ENCODE assay signal across 21 cellular contexts in genomic region chr17:80319262-80319998, GRCh38. TPM values are rescaled to one million over a fixed set of nuclear protein-coding genes. Genes with fewer than 3 reads are reported as not detected.
A peak's percentile ranks its signal among the peaks of the same experiment; 100 is the strongest.
DNase-seq lines count a peak whose midpoint lies in the region; ATAC-seq, FAIRE-seq and TF ChIP-seq lines count a peak whose summit lies in the region.
"Had no signal": no experiment of that assay in that cellular context is flagged by ENCODE, and none has a peak within 500 bp of the region (broad histone marks: within the 10 kb centered on the region; RNA-seq: fewer than 3 reads in every experiment).

No MANE protein-coding gene starts in this region.

- H4K20me1 ChIP-seq in GM12878 (ENCODE audit: control insufficient read depth, insufficient read depth) = no peaks in the 10 kb centered on the region; the same call in 1 of the 2 replicates

- no peak overlapping the region for H2AFZ ChIP-seq in GM12878 (ENCODE audit: control insufficient read depth, low read depth, low read length)
- H2AFZ ChIP-seq: GM23248 had no signal

- no peak overlapping the region for H3K4me3 Mint-ChIP-seq in CD8-positive, alpha-beta T cell
- no peak overlapping the region for H3K4me3 Mint-ChIP-seq in Calu3 (ENCODE audit: low read depth, unreplicated experiment)
- H3K4me3 Mint-ChIP-seq: T-helper 17 cell had no signal

- H3K36me3 Mint-ChIP-seq in CD8-positive, alpha-beta T cell = peaks cover 84% of the 10 kb centered on the region
- peaks cover 78% of the 10 kb centered on the region for H3K36me3 Mint-ChIP-seq in Calu3 (ENCODE audit: insufficient read depth, unreplicated experiment)

- SMC1A ChIA-PET in GM12878 (lab: Charles Lee; ENCODE audit: uncharacterized antibody, unreplicated experiment) = no interaction called here

- RAD21 ChIA-PET in GM12878 (lab: Charles Lee; ENCODE audit: unreplicated experiment) = no interaction called here

- TF ChIP-seq RAD21 in GM12878 (IDR thresholded peaks at IDR 0.05; ENCODE audit: insufficient read depth, low read depth, low read length) = no peak

- 95% methylated on average over 22 of the region's 22 CpGs for WGBS in GM12878 (ENCODE audit: insufficient coverage, insufficient replicate concordance, low lambda C conversion rate, missing lambda C conversion rate)
- 38 to 61% (median 39%) methylated on average over 22 of the region's 22 CpGs for WGBS in psoas muscle, 3 donors

- peaks cover 10% of the 10 kb centered on the region for H3K9me3 Mint-ChIP-seq in CD8-positive, alpha-beta T cell
- no peaks in the 10 kb centered on the region for H3K9me3 Mint-ChIP-seq in Calu3 (ENCODE audit: low read depth, unreplicated experiment)

- H3K9ac ChIP-seq in GM12878 (ENCODE audit: control insufficient read depth, insufficient read depth, low read length) = no peak overlapping the region
- H3K9ac ChIP-seq: GM23248, KMS-11 had no signal

- no peak overlapping the region for H3K4me2 ChIP-seq in GM12878 (ENCODE audit: control insufficient read depth, insufficient read depth)
- H3K4me2 ChIP-seq: KMS-11 had no signal

- H3K9me3 ChIP-seq in CD8-positive, alpha-beta T cell (ENCODE audit: low read length) = no peaks in the 10 kb centered on the region
- H3K9me3 ChIP-seq in GM12878 (replicated peaks; ENCODE audit: control insufficient read depth, insufficient read depth, low read length) (no peaks in the 10 kb centered on the region), psoas muscle (no peaks in the 10 kb centered on the region)

- no peak for DNase-seq in CD8-positive, alpha-beta T cell
- no peak for DNase-seq in Calu3
- no peak for DNase-seq in GM12878 (ENCODE audit: low read depth, low spot score)
- DNase-seq in psoas muscle = no peak
- no peak for DNase-seq in GM13977 (ENCODE audit: low spot score)
- no peak for DNase-seq in islet precursor cell
- no peak for DNase-seq in superior temporal gyrus (ENCODE audit: extremely low spot score)
- DNase-seq: activated CD4-positive, alpha-beta T cell treated with anti-CD3 and anti-CD28 coated beads for 1 hour; activated CD8-positive, alpha-beta memory T cell treated with anti-CD3 and anti-CD28 coated beads for 24 hours; cerebellar nuclear complex; GM23248; hypothalamus; NCI-H1417; NCI-H2081 treated with DMSO at 0.1 percent for 48 hours; NCI-H345; small intestine; stimulated activated CD4-positive, alpha-beta T cell treated with anti-CD3 and anti-CD28 coated beads, Interleukin-2, amount 100 ng/mL, for 24 hours; T-helper 17 cell had no signal

- no peaks in the 10 kb centered on the region for H3K27me3 Mint-ChIP-seq in CD8-positive, alpha-beta T cell (ENCODE audit: low read depth)
- H3K27me3 Mint-ChIP-seq in Calu3 (ENCODE audit: unreplicated experiment) = no peaks in the 10 kb centered on the region
- H3K27me3 Mint-ChIP-seq: T-helper 17 cell had no signal

- BruUV-seq in Calu3 (replicated peaks; lab: Mats Ljungman, UMichigan) (TSS peak; percentile 14), GM12878 (replicated peaks; lab: Mats Ljungman, UMichigan) (no TSS peak)

- TF ChIP-seq EP300 in GM12878 (IDR thresholded peaks at IDR 0.05; ENCODE audit: borderline replicate concordance in 1 of 2, control insufficient read depth in 1 of 2, low read depth in 2 of 2, low read length in 2 of 2) = no peak

- no peak overlapping the region for H3K4me3 ChIP-seq in CD8-positive, alpha-beta T cell (ENCODE audit: low read depth, low read length)
- H3K4me3 ChIP-seq in GM12878 (no peak overlapping the region), psoas muscle (no peak overlapping the region)
- H3K4me3 ChIP-seq: GM23248 had no signal

- FAIRE-seq in GM12878 (lab: Jason Lieb, UNC) = no peak
- FAIRE-seq: HTR-8/SVneo, small intestine had no signal

- H3K27me3 ChIP-seq in CD8-positive, alpha-beta T cell (ENCODE audit: insufficient read depth, low read length) = no peaks in the 10 kb centered on the region
- H3K27me3 ChIP-seq in GM12878 (replicated peaks in 1 of 2; ENCODE audit: control insufficient read depth in 2 of 2, insufficient read depth in 2 of 2, low read length in 1 of 2) (no peaks in the 10 kb centered on the region), psoas muscle (ENCODE audit: insufficient read depth in 3 of 3, low read length in 2 of 3) (no peaks in the 10 kb centered on the region)

- H3K79me2 ChIP-seq in GM12878 (ENCODE audit: control insufficient read depth, insufficient read depth, low read length) = no peaks in the 10 kb centered on the region

- H3K27ac ChIP-seq in CD8-positive, alpha-beta T cell (ENCODE audit: low read depth, low read length) = no peak overlapping the region
- H3K27ac ChIP-seq in GM12878 (ENCODE audit: control insufficient read depth, insufficient read depth) (no peak overlapping the region), psoas muscle (peak overlapping the region; percentile 61)
- H3K27ac ChIP-seq: GM23248, KMS-11 had no signal

- 0 out of 2 replicates have a peak, but pooled peaks have one; percentile 22 for TF ChIP-seq POLR2A in GM12878 (IDR thresholded peaks at IDR 0.05; ENCODE audit: low read depth, low read length)

- POLR2A ChIA-PET in CD8-positive, alpha-beta T cell (lab: Charles Lee) = no interaction called here
- POLR2A ChIA-PET in GM12878 (lab: Charles Lee) = no interaction called here

- H3K27ac Mint-ChIP-seq in CD8-positive, alpha-beta T cell = peak overlapping the region; percentile 41
- no peak overlapping the region for H3K27ac Mint-ChIP-seq in Calu3 (ENCODE audit: unreplicated experiment)
- H3K27ac Mint-ChIP-seq: T-helper 17 cell had no signal

- no peaks in the 10 kb centered on the region for H3K4me1 ChIP-seq in CD8-positive, alpha-beta T cell (ENCODE audit: insufficient read depth, low read length)
- no peaks in the 10 kb centered on the region for H3K4me1 ChIP-seq in GM12878 (ENCODE audit: control insufficient read depth, insufficient read depth, low read length)
- peaks cover 14% of the 10 kb centered on the region for H3K4me1 ChIP-seq in psoas muscle

- intact Hi-C loops in CD8-positive, alpha-beta T cell (cut with DNase I, micrococcal nuclease) = no loop called here
- intact Hi-C loops in Calu3 (cut with micrococcal nuclease; ENCODE audit: unreplicated experiment) (no loop called here), GM12878 (cut with micrococcal nuclease; ENCODE audit: unreplicated experiment) (no loop called here), psoas muscle (cut with DNase I) (no loop called here)

- no peak for TF ChIP-seq CTCF in CD8-positive, alpha-beta T cell (IDR thresholded peaks at IDR 0.05)
- TF ChIP-seq CTCF in Calu3 (IDR thresholded peaks at IDR 0.05; ENCODE audit: unreplicated experiment) = no peak
- no peak for TF ChIP-seq CTCF in GM12878 (IDR thresholded peaks at IDR 0.05 in 2 of 3, conservative IDR thresholded peaks at IDR 0.05 in 1 of 3; ENCODE audit: control insufficient read depth in 2 of 3, extremely low read depth in 1 of 3, insufficient read depth in 1 of 3, low read depth in 3 of 3, low read length in 3 of 3)
- no peak for TF ChIP-seq CTCF in psoas muscle (IDR thresholded peaks at IDR 0.05)
- no peak for TF ChIP-seq CTCF in GM13977 (IDR thresholded peaks at IDR 0.05; ENCODE audit: extremely low read depth, insufficient read depth, missing control alignments)

- peaks cover 66% of the 10 kb centered on the region for H3K36me3 ChIP-seq in CD8-positive, alpha-beta T cell (ENCODE audit: insufficient read depth, low read length)
- H3K36me3 ChIP-seq in GM12878 (ENCODE audit: control insufficient read depth in 2 of 2, insufficient read depth in 2 of 2, low read length in 1 of 2) = peaks cover 21 to 43% of the 10 kb centered on the region in 2 experiments
- H3K36me3 ChIP-seq in psoas muscle (ENCODE audit: insufficient read depth in 1 of 2, low read depth in 1 of 2) = peaks cover 2 to 77% of the 10 kb centered on the region in 2 donors

- in situ Hi-C loops in GM12878 (cut with MboI) = no loop called here
- in situ Hi-C loops in GM13977 (cut with MboI; ENCODE audit: low pct_unique_long_range_greater_than_20kb, low sequenced_read_pairs, unreplicated experiment) = no loop called here

- H3K4me1 Mint-ChIP-seq in CD8-positive, alpha-beta T cell (ENCODE audit: low read depth) = peaks cover 2% of the 10 kb centered on the region
- no peaks in the 10 kb centered on the region for H3K4me1 Mint-ChIP-seq in Calu3 (ENCODE audit: low read depth, unreplicated experiment)

- CTCF ChIA-PET in CD8-positive, alpha-beta T cell (lab: Charles Lee) = no interaction called here
- CTCF ChIA-PET in Calu3 (lab: Charles Lee) (interaction anchor here (1.0 kb wide), 1 partner anchor 13 kb away, joined by 3 read pairs; no protein-coding TSS in a partner anchor), GM12878 (lab: Yijun Ruan, JAX) (interaction anchor here (0.6 kb wide), 1 partner anchor 17 kb away, joined by 3 read pairs; no protein-coding TSS in a partner anchor)

- no peak for ATAC-seq in CD8-positive, alpha-beta T cell
- ATAC-seq in GM12878 (no peak), psoas muscle (peak; percentile 68 to 94 (median 88))
- ATAC-seq: left lobe of liver, T-helper 17 cell had no signal

TF ChIP-seq in GM12878, 131 proteins besides CTCF, POLR2A, EP300 and RAD21 (continues in another document):
- TF ChIP-seq TCF3 (IDR thresholded peaks at IDR 0.05; ENCODE audit: borderline replicate concordance, insufficient read depth, low read depth, low read length) = no peak

RNA-seq across cellular contexts. Expression of gene RNF213, which starts 58.8 kb away (rescaled TPM):
- total RNA-seq in CD8-positive, alpha-beta T cell = 100 to 1,000 TPM; 318 to 336 TPM
- total RNA-seq in Calu3 (2022) = 221 and 369 TPM in 2 replicates
- 595 and 707 TPM in 2 replicates for total RNA-seq in GM12878 (2013; cell fraction: nucleolus; rRNA removed)
- total RNA-seq in GM12878 (2014; rRNA removed) = 84.7 and 105 TPM in 2 replicates
- 54.8 and 60.3 TPM in 2 replicates for total RNA-seq in GM12878 (2014; rRNA removed; fragmentation: Illumina TruSeq; extraction: Trizol)
- 129 and 145 TPM in 2 replicates for total RNA-seq in GM12878 (2021)
- polyA plus RNA-seq in GM12878 (2011; ENCODE audit: low read depth) = 66.3 TPM
- polyA plus RNA-seq in GM12878 (2011; rRNA removed) = 58.2 and 76.8 TPM in 2 replicates
- polyA plus RNA-seq in GM12878 (2011; cell fraction: cytosol; rRNA removed) = 51.9 and 56.6 TPM in 2 replicates
- 460 and 635 TPM in 2 replicates for polyA plus RNA-seq in GM12878 (2011; cell fraction: nucleus; rRNA removed)
- polyA plus RNA-seq in GM12878 (2012) = 82.0 and 104 TPM in 2 replicates
- 97.1 and 113 TPM in 2 replicates for polyA plus RNA-seq in GM12878 (2014; fragmentation: Illumina TruSeq; extraction: Trizol)
- 10 to 100 TPM; 18.6 to 23.6 TPM for polyA plus RNA-seq in GM12878 (2014; fragmentation: Nextera tagmentation; extraction: Ambion mirVana)
- 79.3 and 95.1 TPM in 2 replicates for polyA plus RNA-seq in GM12878 (2014; rRNA removed)
- polyA plus RNA-seq in GM12878 (2016; fragmentation: Nextera tagmentation; extraction: Ambion mirVana) = 10 to 100 TPM; 52.4 to 53.6 TPM
- 191 and 202 TPM in 2 replicates for polyA minus RNA-seq in GM12878 (2011; rRNA and poly(A)+ RNA removed)
- 72.8 and 86.2 TPM in 2 replicates for polyA minus RNA-seq in GM12878 (2011; cell fraction: cytosol; rRNA and poly(A)+ RNA removed)
- 196 and 291 TPM in 2 replicates for polyA minus RNA-seq in GM12878 (2011; cell fraction: nucleus; rRNA and poly(A)+ RNA removed)
- 10 to 100 TPM; 33.7 to 42.0 (median 35.4) TPM for total RNA-seq in psoas muscle
- 10 to 100 TPM; 10.2 to 26.9 (median 15.8) TPM for polyA plus RNA-seq in psoas muscle

Comparison
In these comparisons a context has a peak if more than half of its experiments do, and no peak if none do; other contexts are left out.
1. ATAC-seq: peak in psoas muscle (4 of 4); none in CD8-positive, alpha-beta T cell (single experiment) and GM12878 (single experiment).